Comparison of ENCODE assay signal across 28 cellular contexts in genomic region chr1:58310469-58310868, GRCh38.
"Had no signal": no experiment of that assay in that cellular context is flagged by ENCODE, and none has a peak within 500 bp of the region (broad histone marks: within the 10 kb centered on the region; RNA-seq: fewer than 3 reads in every experiment).

No MANE protein-coding gene starts in this region.

- H3K27me3 ChIP-seq: right lobe of liver, sigmoid colon, suprapubic skin, testis, tibial artery, transverse colon, upper lobe of left lung, vagina had no signal

- ATAC-seq: naive thymus-derived CD8-positive, alpha-beta T cell; natural killer cell treated with Interleukin-12 subunit alpha and Interleukin-12 subunit beta and Interleukin-15 and Interleukin-18, amount 100 ng/mL, for 72 hours; psoas muscle; right cardiac atrium; right lobe of liver; stimulated activated effector memory CD8-positive, alpha-beta T cell treated with anti-CD3 and anti-CD28 coated beads, Interleukin-12 subunit alpha, Interleukin-12 subunit beta, amount 100 ng/mL, for 72 hours; stimulated activated naive B cell treated with anti-CD40 and anti-IgM and Interleukin-4, amounts not matched to agents 10 μg/mL and 1 μg/mL and 100 μg/mL, for 72 hours; stimulated activated naive CD8-positive, alpha-beta T cell treated with anti-CD3 and anti-CD28 coated beads, Interleukin-15, amount 100 ng/mL, for 72 hours; stimulated activated naive CD8-positive, alpha-beta T cell treated with anti-CD3 and anti-CD28 coated beads, Interleukin-15, Interleukin-2, amounts not matched to agents 100 U/mL and 50 U/mL, for 24 hours had no signal

- H3K36me3 ChIP-seq: neutrophil, right lobe of liver, sigmoid colon, suprapubic skin, tibial artery, transverse colon, upper lobe of left lung, vagina had no signal

- FAIRE-seq: small intestine, urothelium cell line had no signal

- H3K27ac ChIP-seq: neutrophil, parathyroid adenoma, psoas muscle, right lobe of liver, sigmoid colon, suprapubic skin, testis, tibial artery, transverse colon, upper lobe of left lung, vagina had no signal

- H3K9me3 ChIP-seq: neutrophil, psoas muscle, right lobe of liver, sigmoid colon, suprapubic skin, testis, tibial artery, transverse colon, upper lobe of left lung, vagina had no signal

- DNase-seq: naive thymus-derived CD8-positive, alpha-beta T cell; nephron progenitor cell; nucleus accumbens; posterior cingulate gyrus; psoas muscle; right lobe of liver; sigmoid colon; small intestine; stimulated activated CD4-positive, alpha-beta T cell treated with anti-CD3 and anti-CD28 coated beads, Interleukin-15, amount 100 ng/mL, for 24 hours; stimulated activated CD4-positive, alpha-beta T cell treated with anti-CD3 and anti-CD28 coated beads, Interleukin-2, amount 100 ng/mL, for 24 hours; stimulated activated CD4-positive, alpha-beta T cell treated with anti-CD3 and anti-CD28 coated beads, Interleukin-2, amount 100 ng/mL, for 48 hours; stimulated activated CD4-positive, alpha-beta T cell treated with anti-CD3 and anti-CD28 coated beads, Interleukin-4, amount 100 ng/mL, for 24 hours; stimulated activated naive B cell treated with anti-CD40 and anti-IgM and Interleukin-4, amounts not matched to agents 10 μg/mL and 1 μg/mL and 100 μg/mL, for 72 hours; stimulated activated naive CD8-positive, alpha-beta T cell treated with anti-CD3 and anti-CD28 coated beads, Interleukin-15, amount 100 ng/mL, for 72 hours; stimulated activated naive CD8-positive, alpha-beta T cell treated with anti-CD3 and anti-CD28 coated beads, Interleukin-15, Interleukin-2, amounts not matched to agents 100 U/mL and 50 U/mL, for 24 hours; substantia nigra; testis; tibial artery; transverse colon; upper lobe of left lung had no signal

- H3K4me1 ChIP-seq: parathyroid adenoma, psoas muscle, sigmoid colon, suprapubic skin, testis, tibial artery, transverse colon, upper lobe of left lung, vagina had no signal

- H3K4me3 ChIP-seq: psoas muscle, right lobe of liver, sigmoid colon, suprapubic skin, testis, tibial artery, transverse colon, upper lobe of left lung, vagina had no signal
